ENCODE assay signal across 15 cellular contexts in genomic region chr3:79928687-79929408, GRCh38.
DNase-seq lines count a peak whose midpoint lies in the region; ATAC-seq and TF ChIP-seq lines count a peak whose summit lies in the region.
"Had no signal": no experiment of that assay in that cellular context is flagged by ENCODE, and none has a peak within 500 bp of the region (broad histone marks: within the 10 kb centered on the region; RNA-seq: fewer than 3 reads in every experiment).

No MANE protein-coding gene starts in this region.

- no peak overlapping the region for H3K4me3 Mint-ChIP-seq in central memory CD8-positive, alpha-beta T cell
- H3K4me3 Mint-ChIP-seq: B cell, GM23338 had no signal

- peaks cover 13% of the 10 kb centered on the region for H3K9me3 Mint-ChIP-seq in central memory CD8-positive, alpha-beta T cell
- H3K9me3 Mint-ChIP-seq: GM23338 had no signal

- no peaks in the 10 kb centered on the region for H3K27me3 Mint-ChIP-seq in central memory CD8-positive, alpha-beta T cell
- H3K27me3 Mint-ChIP-seq: B cell; CD4-positive, alpha-beta memory T cell had no signal

- H3K4me1 Mint-ChIP-seq in central memory CD8-positive, alpha-beta T cell, result no peaks in the 10 kb centered on the region
- H3K4me1 Mint-ChIP-seq: B cell; CD4-positive, alpha-beta memory T cell had no signal

- intact Hi-C loops in sciatic nerve (cut with DNase I) (no loop called here), Right ventricle myocardium inferior (cut with DNase I) (no loop called here)

- DNase-seq in NAMALWA (ENCODE audit: low spot score), result peak; percentile 15
- DNase-seq in central memory CD8-positive, alpha-beta T cell (ENCODE audit: low spot score in 2 of 2), result no peak
- DNase-seq in sciatic nerve (ENCODE audit: low spot score), result no peak
- DNase-seq in RWPE1 (ENCODE audit: low spot score), result no peak
- no peak for DNase-seq in dermis blood vessel endothelial cell
- DNase-seq in Right ventricle myocardium inferior (ENCODE audit: missing footprints), result no peak
- no peak for DNase-seq in NCI-H1048 (lab: John Stamatoyannopoulos, UW)
- DNase-seq: CD4-positive, alpha-beta memory T cell; DMS153; DMS79 treated with DMSO at 0.1 percent for 48 hours; EL; H7 had no signal

- TF ChIP-seq CTCF in RWPE1 (conservative IDR thresholded peaks at IDR 0.05; ENCODE audit: low read depth), result no peak

- CTCF ChIA-PET in RWPE1 (lab: Yijun Ruan, JAX), result interaction anchor here (0.6 kb wide), 1 partner anchor 76 kb away, joined by 3 read pairs; no protein-coding TSS in a partner anchor

- POLR2A ChIA-PET in RWPE1 (lab: Yijun Ruan, JAX; ENCODE audit: low non-redundant PET), result no interaction called here

- peak; percentile 28 for ATAC-seq in central memory CD8-positive, alpha-beta T cell (replicated peaks; ENCODE audit: extremely low read depth, poor library complexity, severe bottlenecking)
- ATAC-seq in sciatic nerve (peak; percentile 28), Right ventricle myocardium inferior (no peak)
- ATAC-seq: GM23338 had no signal

- H3K27ac Mint-ChIP-seq in central memory CD8-positive, alpha-beta T cell (ENCODE audit: low read depth), result no peak overlapping the region
- H3K27ac Mint-ChIP-seq: B cell, GM23338 had no signal

- no peak overlapping the region for H3K27ac ChIP-seq in RWPE1
- H3K27ac ChIP-seq: C4-2B had no signal

- no peaks in the 10 kb centered on the region for H3K36me3 Mint-ChIP-seq in central memory CD8-positive, alpha-beta T cell (ENCODE audit: insufficient read depth)
- H3K36me3 Mint-ChIP-seq: CD4-positive, alpha-beta memory T cell had no signal
